8 cellular contexts compared by ENCODE assay signal in the genomic region with DNA sequence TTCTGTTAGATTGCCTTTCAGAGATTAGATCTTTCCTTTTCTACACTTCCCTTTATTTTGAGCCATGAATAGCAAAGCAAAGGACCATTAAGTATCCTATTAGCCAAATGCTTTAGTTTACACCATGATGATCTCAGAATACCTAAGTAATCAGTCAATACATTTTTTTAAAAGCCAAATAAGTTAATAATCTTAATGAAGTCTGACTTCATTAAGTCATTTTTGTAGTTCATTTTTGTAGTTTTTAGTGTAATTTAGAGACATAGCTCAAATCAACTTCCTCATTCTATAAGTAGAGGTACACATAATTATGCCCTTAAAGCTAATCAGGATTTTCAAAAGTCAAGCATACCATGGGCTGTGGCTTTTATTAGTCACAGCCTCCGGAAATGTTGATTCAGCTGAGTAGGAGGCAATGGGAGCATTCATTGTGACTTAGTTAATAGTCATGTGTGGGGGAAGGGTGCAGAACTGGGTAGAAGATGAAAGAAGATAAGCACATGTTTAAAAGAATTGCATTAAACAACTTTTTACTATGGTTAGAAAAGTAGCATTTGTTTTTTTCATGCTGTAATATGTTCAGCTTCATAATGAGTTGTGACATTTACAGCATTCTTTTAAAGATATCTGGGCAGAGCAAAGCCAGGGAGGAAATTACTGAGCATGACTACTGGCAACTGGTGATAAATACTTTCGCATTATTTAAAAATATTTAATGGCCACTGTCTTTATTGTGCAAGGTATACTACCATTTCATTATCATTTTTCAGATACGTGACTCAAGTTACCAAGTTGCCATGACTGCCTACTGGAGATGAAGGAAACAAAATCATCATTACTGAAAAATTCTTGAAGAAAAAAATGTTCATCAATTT. TPM values are rescaled to one million over a fixed set of nuclear protein-coding genes. Genes with fewer than 3 reads are reported as not detected.
A peak's percentile ranks its signal among the peaks of the same experiment; 100 is the strongest.
DNase-seq lines count a peak whose midpoint lies in the region; ATAC-seq and TF ChIP-seq lines count a peak whose summit lies in the region.

No MANE protein-coding gene starts in this region.

- H3K27me3 Mint-ChIP-seq in WTC11 (ENCODE audit: low read depth) (peaks cover 39% of the 10 kb centered on the region), naive B cell (no peaks in the 10 kb centered on the region)

- no peak overlapping the region for H3K4me3 Mint-ChIP-seq in WTC11
- H3K4me3 Mint-ChIP-seq in naive B cell = no peak overlapping the region

- peak; percentile 82 for ATAC-seq in GM21737 (IDR thresholded peaks at IDR 0.05; ENCODE audit: unreplicated experiment)
- ATAC-seq in WTC11 = peak; percentile 74
- peak; percentile 85 to 91 for ATAC-seq in naive B cell (ENCODE audit: low read depth in 2 of 2)

- no peak for TF ChIP-seq POLR2A in transverse colon (IDR thresholded peaks at IDR 0.05)
- no peak for TF ChIP-seq POLR2A in ovary (IDR thresholded peaks at IDR 0.05)

- H3K27ac Mint-ChIP-seq in WTC11 (no peak overlapping the region), naive B cell (no peak overlapping the region)

- H3K27ac ChIP-seq in transverse colon = peak overlapping the region; percentile 7 to 43 (median 23)
- H3K27ac ChIP-seq in ovary = no peak overlapping the region

- H3K9me3 Mint-ChIP-seq in WTC11 (peaks cover 11% of the 10 kb centered on the region), naive B cell (peaks cover 0 to 6% (median 0%) of the 10 kb centered on the region in 7 donors)

- TF ChIP-seq EP300 in transverse colon (IDR thresholded peaks at IDR 0.05; ENCODE audit: low read depth) = no peak
- TF ChIP-seq EP300 in ovary (IDR thresholded peaks at IDR 0.05) = no peak

- TF ChIP-seq CTCF in WTC11 (IDR thresholded peaks at IDR 0.05) (no peak), transverse colon (IDR thresholded peaks at IDR 0.05) (no peak), ovary (IDR thresholded peaks at IDR 0.05) (no peak)

- H3K36me3 ChIP-seq in transverse colon (no peaks in the 10 kb centered on the region), ovary (no peaks in the 10 kb centered on the region)

- H3K4me3 ChIP-seq in transverse colon = no peak overlapping the region
- no peak overlapping the region for H3K4me3 ChIP-seq in ovary

- peaks cover 3% of the 10 kb centered on the region for H3K4me1 Mint-ChIP-seq in WTC11
- peaks cover 11 to 33% (median 31%) of the 10 kb centered on the region in 3 donors for H3K4me1 Mint-ChIP-seq in naive B cell

- in situ Hi-C loops in transverse colon (cut with MboI; ENCODE audit: low pct_ligation_motif_present in 1 of 4, low pct_unique_long_range_greater_than_20kb in 1 of 4, low sequenced_read_pairs in 3 of 4) = no loop called here

- H3K9me3 ChIP-seq in transverse colon (no peaks in the 10 kb centered on the region), ovary (no peaks in the 10 kb centered on the region)

- 32 to 35% methylated on average over 3 of the region's 3 CpGs for WGBS in transverse colon (ENCODE audit: low coverage in 1 of 2), 2 donors
- 8 to 31% (median 25%) methylated on average over 3 of the region's 3 CpGs for WGBS in ovary, 3 donors

- POLR2A ChIA-PET in WTC11 (lab: Charles Lee) = no interaction called here

- intact Hi-C loops in transverse colon (cut with DNase I; ENCODE audit: low total_unique reads) (no loop called here), ovary (cut with DNase I) (no loop called here)

- H3K36me3 Mint-ChIP-seq in WTC11 = no peaks in the 10 kb centered on the region
- H3K36me3 Mint-ChIP-seq in naive B cell = peaks cover 0 to 7% of the 10 kb centered on the region in 2 donors

- H3K27me3 ChIP-seq in transverse colon (no peaks in the 10 kb centered on the region), ovary (no peaks in the 10 kb centered on the region)

- CTCF ChIA-PET in WTC11 (lab: Charles Lee) = no interaction called here

- peak; percentile 80 for DNase-seq in DMS153 (lab: John Stamatoyannopoulos, UW)
- DNase-seq in LHCN-M2 (ENCODE audit: low read depth) = peak; percentile 99
- no peak for DNase-seq in WTC11 (ENCODE audit: low spot score)
- peak; percentile 94 for DNase-seq in dedifferentiated amniotic fluid mesenchymal stem cell (ENCODE audit: extremely low spot score)
- peak; percentile 67 for DNase-seq in naive B cell
- DNase-seq in transverse colon = no peak
- no peak for DNase-seq in ovary

- H3K4me1 ChIP-seq in transverse colon = peaks cover 0 to 20% (median 0%) of the 10 kb centered on the region in 4 donors
- H3K4me1 ChIP-seq in ovary (ENCODE audit: insufficient read depth) = no peaks in the 10 kb centered on the region

TF ChIP-seq in WTC11, 78 proteins besides CTCF, POLR2A, EP300 and RAD21:
- TF ChIP-seq, protein P1, sequence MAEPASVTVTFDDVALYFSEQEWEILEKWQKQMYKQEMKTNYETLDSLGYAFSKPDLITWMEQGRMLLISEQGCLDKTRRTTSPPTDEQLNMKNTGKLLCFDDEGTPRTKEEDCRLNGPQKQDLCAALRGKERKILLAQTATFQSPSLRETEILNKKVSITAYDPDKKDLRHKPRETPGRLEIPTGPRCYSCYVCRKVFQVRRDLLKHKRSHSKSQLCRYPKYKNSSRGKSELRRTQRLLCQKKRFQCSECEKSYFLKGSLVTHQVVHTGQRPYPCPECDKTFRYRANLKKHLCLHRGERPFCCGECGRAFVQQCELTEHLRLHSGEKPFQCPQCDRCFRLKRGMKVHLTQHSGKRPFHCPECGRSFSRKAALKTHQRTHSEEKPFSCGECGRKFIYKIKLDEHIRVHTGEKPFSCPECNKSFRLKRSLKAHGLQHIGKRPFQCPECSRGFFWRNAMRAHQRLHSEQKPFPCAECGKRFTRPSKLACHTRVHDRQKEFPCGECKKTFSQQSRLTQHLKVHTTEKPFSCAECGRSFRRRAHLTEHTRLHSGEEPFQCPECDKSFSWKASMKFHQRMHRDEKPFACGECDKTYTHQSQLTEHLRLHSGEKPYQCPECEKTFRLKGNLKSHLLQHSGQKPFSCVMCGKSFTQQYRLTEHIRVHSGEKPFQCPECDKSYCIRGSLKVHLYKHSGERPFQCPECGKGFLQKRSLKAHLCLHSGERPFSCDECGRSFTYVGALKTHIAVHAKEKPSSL (CRISPR knock-in tag; conservative IDR thresholded peaks at IDR 0.05) = no peak
- TF ChIP-seq, protein P2, sequence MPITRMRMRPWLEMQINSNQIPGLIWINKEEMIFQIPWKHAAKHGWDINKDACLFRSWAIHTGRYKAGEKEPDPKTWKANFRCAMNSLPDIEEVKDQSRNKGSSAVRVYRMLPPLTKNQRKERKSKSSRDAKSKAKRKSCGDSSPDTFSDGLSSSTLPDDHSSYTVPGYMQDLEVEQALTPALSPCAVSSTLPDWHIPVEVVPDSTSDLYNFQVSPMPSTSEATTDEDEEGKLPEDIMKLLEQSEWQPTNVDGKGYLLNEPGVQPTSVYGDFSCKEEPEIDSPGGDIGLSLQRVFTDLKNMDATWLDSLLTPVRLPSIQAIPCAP (CRISPR knock-in tag; IDR thresholded peaks at IDR 0.05) = no peak
- TF ChIP-seq PRRX2 (CRISPR knock-in tag; IDR thresholded peaks at IDR 0.05) (no peak), SP1 (CRISPR knock-in tag; conservative IDR thresholded peaks at IDR 0.05) (no peak)

RNA-seq across cellular contexts. Expression of gene CCDC71L, which starts 57.3 kb away (rescaled TPM):
- total RNA-seq in LHCN-M2 (2014; rRNA removed) (44.4 and 54.9 TPM in 2 replicates), WTC11 (2021) (20.9 to 21.5 TPM (median 21.2 TPM) in 3 replicates), transverse colon (10 to 100 TPM; 23.6 to 49.7 (median 27.8) TPM), ovary (10 to 100 TPM in 6 of 7 donors, 1 to 10 TPM in 1; 9.9 to 77.1 (median 24.0) TPM)
- 26.7 TPM for polyA plus RNA-seq in LHCN-M2 (2012)
- polyA plus RNA-seq in naive B cell (ENCODE audit: low read depth in 6 of 6) (10 to 100 TPM in 1 of 6 donors, 1 to 10 TPM in 5; 6.9 to 11.1 (median 8.8) TPM), ovary (10 to 100 TPM; 10.9 to 12.1 TPM)

Comparison
In these comparisons a context has a peak if more than half of its experiments do, and no peak if none do; other contexts are left out.
1. DNase-seq: peak in DMS153 (single experiment), LHCN-M2 (single experiment), dedifferentiated amniotic fluid mesenchymal stem cell (single experiment) and naive B cell (single experiment); none in WTC11 (single experiment), transverse colon (single experiment) and ovary (0 of 5).
2. H3K27ac ChIP-seq: peak in transverse colon (4 of 4); none in ovary (0 of 2).
3. Peak in every context shown above with its lines, with median percentiles within 50 percentile points of each other: ATAC-seq.